16 cellular contexts compared by ENCODE assay signal in the genomic region with DNA sequence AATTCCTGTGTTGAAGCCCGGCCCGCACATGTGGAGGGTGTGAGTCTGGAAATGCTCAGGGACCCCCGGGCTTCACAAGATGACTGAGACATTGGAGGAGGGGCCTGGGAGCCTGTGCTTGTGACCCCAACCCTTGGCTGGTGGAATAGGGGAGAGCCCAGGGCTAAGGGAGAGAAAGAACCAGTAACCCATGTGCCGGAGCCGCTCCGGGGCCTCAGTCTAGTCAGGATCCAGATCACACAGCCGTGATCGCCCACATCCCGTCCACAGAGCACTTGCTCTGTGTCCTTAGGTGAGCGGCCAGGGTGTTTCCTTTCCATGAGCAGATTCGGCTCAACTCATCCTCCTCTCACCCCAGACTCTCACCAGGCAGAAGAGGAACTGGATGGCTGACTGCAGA.
DNase-seq lines count a peak whose midpoint lies in the region; ATAC-seq and TF ChIP-seq lines count a peak whose summit lies in the region.
"Had no signal": no experiment of that assay in that cellular context is flagged by ENCODE, and none has a peak within 500 bp of the region (broad histone marks: within the 10 kb centered on the region; RNA-seq: fewer than 3 reads in every experiment).

No MANE protein-coding gene starts in this region.

- CTCF ChIA-PET in activated CD8-positive, alpha-beta T cell treated with anti-CD3 and anti-CD28 coated beads, Interleukin-2, amount 10 ng/mL, durations not matched to agents 7 days and 5 days (lab: Charles Lee) = no interaction called here
- CTCF ChIA-PET in activated CD8-positive, alpha-beta T cell treated with anti-CD3 and anti-CD28 coated beads for 36 hours (lab: Charles Lee) = interaction anchor here (1.3 kb wide), 1 partner anchor 210 kb away, joined by 3 read pairs; no protein-coding TSS in a partner anchor

- no peak for TF ChIP-seq CTCF in activated CD8-positive, alpha-beta T cell treated with anti-CD3 and anti-CD28 coated beads for 36 hours (IDR thresholded peaks at IDR 0.05)

- no peak overlapping the region for H3K27ac Mint-ChIP-seq in activated CD8-positive, alpha-beta T cell treated with anti-CD3 and anti-CD28 coated beads, Interleukin-2, amount 10 ng/mL, durations not matched to agents 7 days and 5 days
- no peak overlapping the region for H3K27ac Mint-ChIP-seq in activated CD8-positive, alpha-beta T cell treated with anti-CD3 and anti-CD28 coated beads for 36 hours
- no peak overlapping the region for H3K27ac Mint-ChIP-seq in T-helper 17 cell
- H3K27ac Mint-ChIP-seq: CD8-positive, alpha-beta memory T cell; HFFc6 had no signal

- H3K4me3 Mint-ChIP-seq in activated CD8-positive, alpha-beta T cell treated with anti-CD3 and anti-CD28 coated beads, Interleukin-2, amount 10 ng/mL, durations not matched to agents 7 days and 5 days = no peak overlapping the region
- no peak overlapping the region for H3K4me3 Mint-ChIP-seq in activated CD8-positive, alpha-beta T cell treated with anti-CD3 and anti-CD28 coated beads for 36 hours
- no peak overlapping the region for H3K4me3 Mint-ChIP-seq in T-helper 17 cell
- H3K4me3 Mint-ChIP-seq: CD8-positive, alpha-beta memory T cell; HFFc6 had no signal

- no peaks in the 10 kb centered on the region for H3K9me3 ChIP-seq in T-helper 17 cell (ENCODE audit: control insufficient read depth, low read length, poor library complexity, severe bottlenecking)
- H3K9me3 ChIP-seq: BLaER1, Caco-2 had no signal

- H3K27me3 Mint-ChIP-seq in activated CD8-positive, alpha-beta T cell treated with anti-CD3 and anti-CD28 coated beads, Interleukin-2, amount 10 ng/mL, durations not matched to agents 7 days and 5 days (ENCODE audit: low read depth) = no peaks in the 10 kb centered on the region
- peaks cover 3% of the 10 kb centered on the region for H3K27me3 Mint-ChIP-seq in activated CD8-positive, alpha-beta T cell treated with anti-CD3 and anti-CD28 coated beads for 36 hours
- H3K27me3 Mint-ChIP-seq in T-helper 17 cell = no peaks in the 10 kb centered on the region

- no peaks in the 10 kb centered on the region for H3K9me3 Mint-ChIP-seq in activated CD8-positive, alpha-beta T cell treated with anti-CD3 and anti-CD28 coated beads, Interleukin-2, amount 10 ng/mL, durations not matched to agents 7 days and 5 days (ENCODE audit: insufficient read depth)
- H3K9me3 Mint-ChIP-seq in activated CD8-positive, alpha-beta T cell treated with anti-CD3 and anti-CD28 coated beads for 36 hours = no peaks in the 10 kb centered on the region
- H3K9me3 Mint-ChIP-seq: CD8-positive, alpha-beta memory T cell; HFFc6 had no signal

- peak; percentile 12 for DNase-seq in activated CD8-positive, alpha-beta T cell treated with anti-CD3 and anti-CD28 coated beads, Interleukin-2, amount 10 ng/mL, durations not matched to agents 7 days and 5 days
- no peak for DNase-seq in activated CD8-positive, alpha-beta T cell treated with anti-CD3 and anti-CD28 coated beads for 36 hours
- DNase-seq in islet precursor cell (peak; percentile 46), posterior vena cava (ENCODE audit: low spot score) (peak; percentile 40), T-helper 17 cell (no peak), Right ventricle myocardium superior (no peak)
- no peak for DNase-seq in activated effector memory CD4-positive, alpha-beta T cell treated with anti-CD3 and anti-CD28 coated beads, Interleukin-2, amount 50 U/mL, for 16 hours
- DNase-seq: 8988T; AML-193; Caco-2; CD8-positive, alpha-beta memory T cell; DMS53; GF-D8; HCEC 1CT; HFFc6 had no signal

- POLR2A ChIA-PET in activated CD8-positive, alpha-beta T cell treated with anti-CD3 and anti-CD28 coated beads, Interleukin-2, amount 10 ng/mL, durations not matched to agents 7 days and 5 days (lab: Charles Lee) = interaction anchor here (0.6 kb wide), 1 partner anchor 321 kb away, joined by 3 read pairs; no protein-coding TSS in a partner anchor
- POLR2A ChIA-PET in activated CD8-positive, alpha-beta T cell treated with anti-CD3 and anti-CD28 coated beads for 36 hours (lab: Charles Lee) = no interaction called here

- intact Hi-C loops in activated CD8-positive, alpha-beta T cell treated with anti-CD3 and anti-CD28 coated beads for 36 hours (cut with micrococcal nuclease) = no loop called here
- intact Hi-C loops in posterior vena cava (cut with DNase I) = loop anchor here in 1 of 2 donors (10.0 kb wide), 1 partner anchor 205 kb away; no protein-coding TSS in a partner anchor
- intact Hi-C loops in Right ventricle myocardium superior (cut with DNase I) = loop anchor here (5.0 kb wide), 1 partner anchor 363 kb away; no protein-coding TSS in a partner anchor

- H3K4me1 Mint-ChIP-seq in activated CD8-positive, alpha-beta T cell treated with anti-CD3 and anti-CD28 coated beads, Interleukin-2, amount 10 ng/mL, durations not matched to agents 7 days and 5 days (ENCODE audit: low read depth) = peaks cover 2% of the 10 kb centered on the region
- H3K4me1 Mint-ChIP-seq in activated CD8-positive, alpha-beta T cell treated with anti-CD3 and anti-CD28 coated beads for 36 hours (ENCODE audit: low read depth) = no peaks in the 10 kb centered on the region
- peaks cover 3% of the 10 kb centered on the region for H3K4me1 Mint-ChIP-seq in T-helper 17 cell

- no peak for ATAC-seq in activated CD8-positive, alpha-beta T cell treated with anti-CD3 and anti-CD28 coated beads, Interleukin-2, amount 10 ng/mL, durations not matched to agents 7 days and 5 days
- no peak for ATAC-seq in activated CD8-positive, alpha-beta T cell treated with anti-CD3 and anti-CD28 coated beads for 36 hours
- ATAC-seq in T-helper 17 cell (no peak), Right ventricle myocardium superior (ENCODE audit: poor library complexity) (no peak)

- no peaks in the 10 kb centered on the region for H3K36me3 Mint-ChIP-seq in activated CD8-positive, alpha-beta T cell treated with anti-CD3 and anti-CD28 coated beads, Interleukin-2, amount 10 ng/mL, durations not matched to agents 7 days and 5 days (ENCODE audit: low read depth)
- no peaks in the 10 kb centered on the region for H3K36me3 Mint-ChIP-seq in activated CD8-positive, alpha-beta T cell treated with anti-CD3 and anti-CD28 coated beads for 36 hours (ENCODE audit: low read depth)
- H3K36me3 Mint-ChIP-seq in T-helper 17 cell (ENCODE audit: low read depth) = no peaks in the 10 kb centered on the region
- H3K36me3 Mint-ChIP-seq: CD8-positive, alpha-beta memory T cell had no signal

Comparison
In these comparisons a context has a peak if more than half of its experiments do, and no peak if none do; other contexts are left out.
1. DNase-seq: peak in activated CD8-positive, alpha-beta T cell treated with anti-CD3 and anti-CD28 coated beads, Interleukin-2, amount 10 ng/mL, durations not matched to agents 7 days and 5 days (single experiment), islet precursor cell (single experiment) and posterior vena cava (single experiment); none in activated CD8-positive, alpha-beta T cell treated with anti-CD3 and anti-CD28 coated beads for 36 hours (single experiment), T-helper 17 cell (0 of 3), activated effector memory CD4-positive, alpha-beta T cell treated with anti-CD3 and anti-CD28 coated beads, Interleukin-2, amount 50 U/mL, for 16 hours (single experiment) and Right ventricle myocardium superior (single experiment).